In the genomic region with DNA sequence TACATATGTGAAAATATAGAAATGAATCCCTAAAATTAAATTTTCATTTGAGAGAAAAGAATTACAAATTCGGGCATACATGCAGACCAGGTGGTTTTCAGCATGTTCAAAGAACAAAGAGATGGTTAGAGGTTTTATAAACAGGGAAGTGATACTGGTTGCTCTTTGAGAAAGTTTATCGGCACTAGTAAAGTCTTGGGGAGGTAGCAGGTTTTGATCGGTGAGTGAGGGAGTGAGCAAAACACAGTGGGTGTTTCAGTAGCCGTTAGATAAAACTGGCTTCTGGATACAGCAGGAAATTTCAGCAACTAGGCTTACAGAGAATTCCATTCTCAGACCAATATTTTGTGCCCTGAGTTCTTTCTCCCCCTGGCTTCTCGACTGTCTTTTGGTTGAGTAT, we compare ENCODE assay signal across 16 cellular contexts.
"Had no signal": no experiment of that assay in that cellular context is flagged by ENCODE, and none has a peak within 500 bp of the region (broad histone marks: within the 10 kb centered on the region; RNA-seq: fewer than 3 reads in every experiment).

No MANE protein-coding gene starts in this region.

- H3K4me3 ChIP-seq: adrenal gland, gastrocnemius medialis, heart left ventricle, lower lobe of right lung, neural progenitor cell, ovary, right lobe of liver, thoracic aorta had no signal

- ATAC-seq: activated CD8-positive, alpha-beta T cell treated with anti-CD3 and anti-CD28 coated beads, Interleukin-2, amount 10 ng/mL, durations not matched to agents 7 days and 5 days; gastrocnemius medialis; heart left ventricle; left cardiac atrium; lower lobe of right lung; right lobe of liver; stimulated activated effector memory CD8-positive, alpha-beta T cell treated with anti-CD3 and anti-CD28 coated beads, Interleukin-12 subunit alpha, Interleukin-12 subunit beta, amount 100 ng/mL, for 72 hours had no signal

- DNase-seq: activated B cell treated with CpG ODN at 0.5 μM for 24 hours; activated CD4-positive, alpha-beta T cell treated with anti-CD3 and anti-CD28 coated beads, Interleukin-2, amount 10 ng/mL, durations not matched to agents 24 days and 14 days; activated CD8-positive, alpha-beta memory T cell treated with anti-CD3 and anti-CD28 coated beads, Interleukin-2, amount 50 U/mL, for 4 hours; activated CD8-positive, alpha-beta T cell treated with anti-CD3 and anti-CD28 coated beads, Interleukin-2, amount 10 ng/mL, durations not matched to agents 7 days and 5 days; activated effector memory CD4-positive, alpha-beta T cell treated with anti-CD3 and anti-CD28 coated beads, Interleukin-2, amount 50 U/mL, for 16 hours; activated T-cell treated with anti-CD3 and anti-CD28 coated beads, Interleukin-2, amount 50 U/mL, for 48 hours; adrenal gland; gastrocnemius medialis; heart left ventricle; left cardiac atrium; lower lobe of right lung; ovary; right lobe of liver had no signal
